In the genomic region with DNA sequence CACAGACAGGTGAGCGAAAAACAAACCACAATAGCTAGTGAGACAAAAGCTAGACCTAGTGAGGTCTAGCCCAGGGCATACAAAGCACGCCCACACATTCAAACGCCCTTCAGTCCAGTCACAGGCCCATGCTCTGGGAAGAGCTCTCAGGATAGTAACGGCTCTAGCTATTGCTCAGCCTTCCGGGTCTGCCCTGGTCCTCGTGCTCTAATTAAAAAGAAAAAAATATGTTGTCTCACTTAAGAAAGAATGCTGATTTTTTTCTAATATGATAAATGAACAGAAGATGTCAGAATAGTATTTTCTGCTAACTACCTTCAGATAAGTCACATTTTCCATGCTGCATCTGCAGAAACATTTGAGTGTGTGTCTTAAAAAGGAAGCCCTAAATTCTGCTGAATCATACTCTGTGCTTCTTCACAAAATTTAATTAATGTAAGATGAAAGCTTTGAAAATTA, we compare ENCODE assay signal across 10 cellular contexts.
A peak's percentile ranks its signal among the peaks of the same experiment; 100 is the strongest.
DNase-seq lines count a peak whose midpoint lies in the region; ATAC-seq lines count a peak whose summit lies in the region.
"Had no signal": no experiment of that assay in that cellular context is flagged by ENCODE, and none has a peak within 500 bp of the region (broad histone marks: within the 10 kb centered on the region; RNA-seq: fewer than 3 reads in every experiment).

No MANE protein-coding gene starts in this region.

- peak overlapping the region; percentile 24 for H3K4me3 Mint-ChIP-seq in stimulated activated naive CD8-positive, alpha-beta T cell treated with anti-CD3 and anti-CD28 coated beads, Interleukin-15, Interleukin-2, amounts not matched to agents 100 ng/mL and 50 ng/mL, for 24 hours
- H3K4me3 Mint-ChIP-seq: type B pancreatic cell had no signal

- H3K27me3 Mint-ChIP-seq in stimulated activated naive CD8-positive, alpha-beta T cell treated with anti-CD3 and anti-CD28 coated beads, Interleukin-15, Interleukin-2, amounts not matched to agents 100 ng/mL and 50 ng/mL, for 24 hours: no peaks in the 10 kb centered on the region
- H3K27me3 Mint-ChIP-seq: type B pancreatic cell had no signal

- peaks cover 12% of the 10 kb centered on the region for H3K9me3 Mint-ChIP-seq in stimulated activated naive CD8-positive, alpha-beta T cell treated with anti-CD3 and anti-CD28 coated beads, Interleukin-15, Interleukin-2, amounts not matched to agents 100 ng/mL and 50 ng/mL, for 24 hours

- H3K27ac Mint-ChIP-seq in stimulated activated naive CD8-positive, alpha-beta T cell treated with anti-CD3 and anti-CD28 coated beads, Interleukin-15, Interleukin-2, amounts not matched to agents 100 ng/mL and 50 ng/mL, for 24 hours: peak overlapping the region; percentile 61
- H3K27ac Mint-ChIP-seq: type B pancreatic cell had no signal

- peaks cover 44% of the 10 kb centered on the region for H3K36me3 Mint-ChIP-seq in stimulated activated naive CD8-positive, alpha-beta T cell treated with anti-CD3 and anti-CD28 coated beads, Interleukin-15, Interleukin-2, amounts not matched to agents 100 ng/mL and 50 ng/mL, for 24 hours (ENCODE audit: low read depth)

- peak; percentile 44 for ATAC-seq in left ventricle myocardium superior

- peaks cover 49% of the 10 kb centered on the region for H3K4me1 Mint-ChIP-seq in stimulated activated naive CD8-positive, alpha-beta T cell treated with anti-CD3 and anti-CD28 coated beads, Interleukin-15, Interleukin-2, amounts not matched to agents 100 ng/mL and 50 ng/mL, for 24 hours (ENCODE audit: low read depth)

- DNase-seq in NOMO-1 treated with DMSO at 0.1 percent for 48 hours (lab: John Stamatoyannopoulos, UW; ENCODE audit: unreplicated experiment) (peak; percentile 4), NOMO-1 treated with dmso at 0.1 percent for 144 hours (lab: John Stamatoyannopoulos, UW; ENCODE audit: unreplicated experiment) (no peak), left ventricle myocardium superior (no peak), NCI-H2227 treated with DMSO at 0.1 percent for 48 hours (lab: John Stamatoyannopoulos, UW) (no peak), NCI-H146 treated with DMSO at 0.1 percent for 48 hours (lab: John Stamatoyannopoulos, UW; ENCODE audit: unreplicated experiment) (no peak), SHP77 (lab: John Stamatoyannopoulos, UW) (no peak)
- DNase-seq in activated T-cell treated with anti-CD3 and anti-CD28 coated beads, Interleukin-2, amount 50 U/mL, for 48 hours: peak; percentile 36 to 44
- DNase-seq: NCI-H1092 treated with DMSO at 0.1 percent for 48 hours had no signal

- intact Hi-C loops in left ventricle myocardium superior (cut with micrococcal nuclease): no loop called here

Comparison
In these comparisons a context has a peak if more than half of its experiments do, and no peak if none do; other contexts are left out.
1. DNase-seq: peak in NOMO-1 treated with DMSO at 0.1 percent for 48 hours (single experiment) and activated T-cell treated with anti-CD3 and anti-CD28 coated beads, Interleukin-2, amount 50 U/mL, for 48 hours (2 of 2); none in NOMO-1 treated with dmso at 0.1 percent for 144 hours (single experiment), left ventricle myocardium superior (single experiment), NCI-H2227 treated with DMSO at 0.1 percent for 48 hours (single experiment), NCI-H146 treated with DMSO at 0.1 percent for 48 hours (single experiment) and SHP77 (0 of 2).